8 cellular contexts compared by ENCODE assay signal in genomic region chr3:125990253-125990970, GRCh38. TPM values are rescaled to one million over a fixed set of nuclear protein-coding genes. Genes with fewer than 3 reads are reported as not detected.
A peak's percentile ranks its signal among the peaks of the same experiment; 100 is the strongest.
DNase-seq lines count a peak whose midpoint lies in the region; TF ChIP-seq lines count a peak whose summit lies in the region.

No MANE protein-coding gene starts in this region.

- peak overlapping the region; percentile 88 for H3K9ac ChIP-seq in skeletal muscle satellite cell (ENCODE audit: low read depth, low read length)

- H3K9me3 Mint-ChIP-seq in brain: peaks cover 0 to 4% (median 0%) of the 10 kb centered on the region in 5 experiments

- no peaks in the 10 kb centered on the region for H3K36me3 ChIP-seq in skeletal muscle satellite cell (ENCODE audit: insufficient read depth, low read length)

- DNase-seq in D341Med (ENCODE audit: low spot score) (peak; percentile 89), GOT3 (lab: John Stamatoyannopoulos, UW) (peak; percentile 73), NCI-H1436 (lab: John Stamatoyannopoulos, UW) (peak; percentile 89), T1000 (lab: John Stamatoyannopoulos, UW) (peak; percentile 75), NCI-H1092 treated with DMSO at 0.1 percent for 48 hours (lab: John Stamatoyannopoulos, UW) (no peak)

- peak overlapping the region; percentile 86 for H3K4me2 ChIP-seq in skeletal muscle satellite cell (ENCODE audit: low read length)

- peak overlapping the region; percentile 89 to 98 (median 97) for H3K27ac Mint-ChIP-seq in brain

- H3K36me3 Mint-ChIP-seq in brain: peaks cover 3% of the 10 kb centered on the region

- H3K4me3 ChIP-seq in iPS-11a (ENCODE audit: low read depth, low read length) (peak overlapping the region; percentile 75), skeletal muscle satellite cell (ENCODE audit: low read length) (peak overlapping the region; percentile 77)

- peaks cover 10% of the 10 kb centered on the region for H3K27me3 ChIP-seq in skeletal muscle satellite cell (ENCODE audit: control insufficient read depth, insufficient read depth, low read length)

- H3K4me1 Mint-ChIP-seq in brain: peaks cover 28% of the 10 kb centered on the region

- no peaks in the 10 kb centered on the region for H3K4me1 ChIP-seq in skeletal muscle satellite cell (ENCODE audit: control insufficient read depth, insufficient read depth, low read length)

- H3K9me3 ChIP-seq in skeletal muscle satellite cell (replicated peaks; ENCODE audit: low read length): no peaks in the 10 kb centered on the region

- H3K27me3 Mint-ChIP-seq in brain: peaks cover 10% of the 10 kb centered on the region

- TF ChIP-seq CTCF in brain (conservative IDR thresholded peaks at IDR 0.05): no peak

- H3K4me3 Mint-ChIP-seq in brain: peak overlapping the region; percentile 90 to 99 (median 97)

RNA-seq across cellular contexts. Expression of gene ROPN1B, which starts 21.4 kb away (rescaled TPM):
- polyA plus RNA-seq in brain (ENCODE audit: insufficient read depth, low read depth, low replicate concordance): 5.3 TPM
- not detected in 2 replicates for total RNA-seq in skeletal muscle satellite cell (2012; rRNA removed)
